15 cellular contexts compared by ENCODE assay signal in genomic region chr3:50648297-50648696, GRCh38. TPM values are rescaled to one million over a fixed set of nuclear protein-coding genes. Genes with fewer than 3 reads are reported as not detected.
DNase-seq lines count a peak whose midpoint lies in the region; ATAC-seq and TF ChIP-seq lines count a peak whose summit lies in the region.
"Had no signal": no experiment of that assay in that cellular context is flagged by ENCODE, and none has a peak within 500 bp of the region (broad histone marks: within the 10 kb centered on the region; RNA-seq: fewer than 3 reads in every experiment).

No MANE protein-coding gene starts in this region.

- peaks cover 30% of the 10 kb centered on the region for H3K4me1 ChIP-seq in psoas muscle

- no peak for TF ChIP-seq CTCF in psoas muscle (IDR thresholded peaks at IDR 0.05)

- no peak overlapping the region for H3K4me3 Mint-ChIP-seq in activated T-cell treated with anti-CD3 and anti-CD28 coated beads, Interleukin-2, amount 50 U/mL, for 24 hours
- H3K4me3 Mint-ChIP-seq: naive thymus-derived CD4-positive, alpha-beta T cell had no signal

- H3K27ac ChIP-seq in cingulate gyrus (ENCODE audit: low read depth, low read length) (peak overlapping the region; percentile 83), psoas muscle (peak overlapping the region; percentile 61)

- DNase-seq in activated T-cell treated with anti-CD3 and anti-CD28 coated beads, Interleukin-2, amount 50 U/mL, for 24 hours, result no peak
- no peak for DNase-seq in activated T-cell treated with anti-CD3 and anti-CD28 coated beads, Interleukin-2, amount 50 U/mL, for 1 hour
- DNase-seq in NCI-H69 (lab: John Stamatoyannopoulos, UW) (peak; percentile 6), psoas muscle (no peak), NCI-H1930 (lab: John Stamatoyannopoulos, UW) (no peak), EL (no peak), NCI-H2029 (lab: John Stamatoyannopoulos, UW) (no peak)
- DNase-seq: activated CD4-positive, alpha-beta T cell treated with anti-CD3 and anti-CD28 coated beads, Interleukin-2, amount 50 U/mL, for 1 hour; GF-D8; MV-4-11; naive thymus-derived CD4-positive, alpha-beta T cell; NCI-H2171; T-helper 9 cell had no signal

- peaks cover 70% of the 10 kb centered on the region for H3K36me3 Mint-ChIP-seq in activated T-cell treated with anti-CD3 and anti-CD28 coated beads, Interleukin-2, amount 50 U/mL, for 24 hours (ENCODE audit: low read depth)

- H3K4me1 Mint-ChIP-seq in activated T-cell treated with anti-CD3 and anti-CD28 coated beads, Interleukin-2, amount 50 U/mL, for 24 hours (ENCODE audit: low read depth), result peaks cover 2% of the 10 kb centered on the region

- peak overlapping the region; percentile 87 for H3K27ac Mint-ChIP-seq in activated T-cell treated with anti-CD3 and anti-CD28 coated beads, Interleukin-2, amount 50 U/mL, for 24 hours

- ATAC-seq in psoas muscle, result no peak
- ATAC-seq: HCT116; naive thymus-derived CD4-positive, alpha-beta T cell had no signal

- H3K27me3 ChIP-seq in psoas muscle (ENCODE audit: insufficient read depth in 3 of 3, low read length in 2 of 3), result no peaks in the 10 kb centered on the region

- H3K27me3 Mint-ChIP-seq in activated T-cell treated with anti-CD3 and anti-CD28 coated beads, Interleukin-2, amount 50 U/mL, for 24 hours, result no peaks in the 10 kb centered on the region
- H3K27me3 Mint-ChIP-seq: naive thymus-derived CD4-positive, alpha-beta T cell had no signal

- intact Hi-C loops in psoas muscle (cut with DNase I), result no loop called here

- H3K36me3 ChIP-seq in psoas muscle (ENCODE audit: insufficient read depth in 1 of 2, low read depth in 1 of 2), result peaks cover 11 to 55% of the 10 kb centered on the region in 2 donors

- H3K4me3 ChIP-seq in psoas muscle, result no peak overlapping the region

- no peaks in the 10 kb centered on the region for H3K9me3 Mint-ChIP-seq in activated T-cell treated with anti-CD3 and anti-CD28 coated beads, Interleukin-2, amount 50 U/mL, for 24 hours
- H3K9me3 Mint-ChIP-seq: naive thymus-derived CD4-positive, alpha-beta T cell had no signal

- 58 to 62% (median 60%) methylated on average over 5 of the region's 5 CpGs for whole genome bisulfite sequencing in psoas muscle, 3 donors

- H3K9me3 ChIP-seq in psoas muscle, result no peaks in the 10 kb centered on the region

RNA-seq across cellular contexts. Expression of gene DOCK3, which starts 26.4 kb away (rescaled TPM):
- total RNA-seq in psoas muscle, result under 1 TPM; 0.46 to 0.91 (median 0.88) TPM
- under 1 TPM; 0.01 to 0.91 (median 0.21) TPM for polyA plus RNA-seq in psoas muscle

RNA-seq across cellular contexts. Expression of gene MAPKAPK3, which starts 31.3 kb away (rescaled TPM):
- total RNA-seq in psoas muscle, result 100 to 1,000 TPM in 3 of 4 donors, 10 to 100 TPM in 1; 88.2 to 277 (median 187) TPM
- polyA plus RNA-seq in psoas muscle, result 100 to 1,000 TPM; 213 to 409 (median 328) TPM

RNA-seq across cellular contexts. Expression of gene CISH, which starts 36.7 kb away (rescaled TPM):
- total RNA-seq in psoas muscle, result 10 to 100 TPM; 16.9 to 75.1 (median 50.4) TPM
- polyA plus RNA-seq in psoas muscle, result 10 to 100 TPM; 12.8 to 36.5 (median 18.5) TPM
